Comparison of ENCODE assay signal across 8 cellular contexts in genomic region chr4:105473340-105474109, GRCh38. TPM values are rescaled to one million over a fixed set of nuclear protein-coding genes. Genes with fewer than 3 reads are reported as not detected.
DNase-seq lines count a peak whose midpoint lies in the region; ATAC-seq, FAIRE-seq and TF ChIP-seq lines count a peak whose summit lies in the region.

Gene PPA2 (minus strand): TSS chr4:105474062. CDS start chr4:105474050, 12 bp downstream.

- intact Hi-C loops in T-helper 2 cell treated with Interferon-gamma antibody and Interleukin-4, amounts not matched to agents 100 ng/mL and 5 ng/mL, for 36 hours (cut with micrococcal nuclease), result loop anchor here (1.0 to 10.0 kb wide), 7 partner anchors 166 to 979 kb away; partner anchors contain the start of genes AIMP1, CXXC4, GSTCD and INTS12

- ATAC-seq in HG02763 (IDR thresholded peaks at IDR 0.05; ENCODE audit: unreplicated experiment), result peak; percentile 86

- peak within 1 kb of the TSS; percentile 95 to 100 for H3K27ac ChIP-seq in right atrium auricular region

- TF ChIP-seq CTCF in right atrium auricular region (IDR thresholded peaks at IDR 0.05), result no peak

- peak within 1 kb of the TSS; percentile 68 to 74 for H3K4me3 ChIP-seq in right atrium auricular region

- no peaks in the 10 kb centered on the region for H3K36me3 ChIP-seq in right atrium auricular region

- DNase-seq in NCI-H1417 (lab: John Stamatoyannopoulos, UW) (peak; percentile 83 to 94 (median 94)), anterior cingulate cortex (lab: John Stamatoyannopoulos, UW) (peak; percentile 22 to 89 (median 79)), right atrium auricular region (ENCODE audit: low spot score) (peak; percentile 91), pulmonary artery endothelial cell (ENCODE audit: low read depth, low spot score) (peak; percentile 73), urothelium cell line (ENCODE audit: low spot score) (peak; percentile 92)

- H3K9me3 ChIP-seq in right atrium auricular region, result no peaks in the 10 kb centered on the region

- no peaks in the 10 kb centered on the region for H3K27me3 ChIP-seq in right atrium auricular region

- peak; percentile 85 for FAIRE-seq in urothelium cell line (lab: Jason Lieb, UNC)

- TF ChIP-seq POLR2A in GM15510 (IDR thresholded peaks at IDR 0.05; ENCODE audit: borderline replicate concordance, extremely low read depth, insufficient read length), result peak; percentile 70

- peaks cover 0 to 33% of the 10 kb centered on the region in 2 donors for H3K4me1 ChIP-seq in right atrium auricular region

RNA-seq across cellular contexts. Expression of gene PPA2, which starts in this region (rescaled TPM):
- 59.2 and 61.1 TPM in 2 replicates for total RNA-seq in T-helper 2 cell treated with Interferon-gamma antibody and Interleukin-4, amounts not matched to agents 100 ng/mL and 5 ng/mL, for 36 hours
- total RNA-seq in right atrium auricular region (100 to 1,000 TPM in 1 of 2 donors, 10 to 100 TPM in 1; 89.5 to 158 TPM), pulmonary artery endothelial cell (69.0 and 79.9 TPM in 2 replicates)

Comparison
In these comparisons a context has a peak if more than half of its experiments do, and no peak if none do; other contexts are left out.
1. Peak in every context shown above with its lines: DNase-seq, ATAC-seq, H3K4me3 ChIP-seq and H3K27ac ChIP-seq.